ENCODE assay signal across 8 cellular contexts in genomic region chr7:520503-521161, GRCh38. TPM values are rescaled to one million over a fixed set of nuclear protein-coding genes. Genes with fewer than 3 reads are reported as not detected.
A peak's percentile ranks its signal among the peaks of the same experiment; 100 is the strongest.
DNase-seq lines count a peak whose midpoint lies in the region; ATAC-seq and TF ChIP-seq lines count a peak whose summit lies in the region.

No MANE protein-coding gene starts in this region.

- peak overlapping the region; percentile 24 for H3K4me3 Mint-ChIP-seq in activated CD8-positive, alpha-beta T cell treated with anti-CD3 and anti-CD28 coated beads for 36 hours
- H3K4me3 Mint-ChIP-seq in naive thymus-derived CD8-positive, alpha-beta T cell, result peak overlapping the region in 4 of 10 donors; percentile 22 to 69 (median 42)

- H3K27me3 ChIP-seq in GM06990 (replicated peaks; ENCODE audit: control insufficient read depth, insufficient read depth, low read length) (no peaks in the 10 kb centered on the region; the same call in 1 of the 2 replicates), foreskin keratinocyte (peaks cover 28% of the 10 kb centered on the region), gastrocnemius medialis (no peaks in the 10 kb centered on the region)

- H3K9me3 Mint-ChIP-seq in activated CD8-positive, alpha-beta T cell treated with anti-CD3 and anti-CD28 coated beads for 36 hours, result no peaks in the 10 kb centered on the region
- peaks cover 0 to 2% (median 0%) of the 10 kb centered on the region in 9 donors for H3K9me3 Mint-ChIP-seq in naive thymus-derived CD8-positive, alpha-beta T cell

- intact Hi-C loops in activated CD8-positive, alpha-beta T cell treated with anti-CD3 and anti-CD28 coated beads for 36 hours (cut with micrococcal nuclease), result no loop called here
- intact Hi-C loops in gastrocnemius medialis (cut with DNase I; ENCODE audit: low total_unique reads), result loop anchor here (2.0 to 5.0 kb wide), 2 partner anchors 72 to 212 kb away; no protein-coding TSS in a partner anchor

- no peak for TF ChIP-seq POLR2A in gastrocnemius medialis (IDR thresholded peaks at IDR 0.05)

- ATAC-seq in activated CD8-positive, alpha-beta T cell treated with anti-CD3 and anti-CD28 coated beads for 36 hours, result no peak
- ATAC-seq in foreskin keratinocyte, result no peak
- no peak for ATAC-seq in gastrocnemius medialis
- ATAC-seq in HG03342 (IDR thresholded peaks at IDR 0.05; ENCODE audit: unreplicated experiment), result no peak
- ATAC-seq in naive thymus-derived CD8-positive, alpha-beta T cell, result no peak
- ATAC-seq in GM21423 (IDR thresholded peaks at IDR 0.05; ENCODE audit: unreplicated experiment), result no peak
- ATAC-seq in HG03571 (IDR thresholded peaks at IDR 0.05; ENCODE audit: unreplicated experiment), result no peak

- H3K4me3 ChIP-seq in GM06990 (replicated peaks; ENCODE audit: low read depth, low read length), result peak overlapping the region; percentile 84
- H3K4me3 ChIP-seq in gastrocnemius medialis, result peak overlapping the region; percentile 54 to 73 (median 68)

- no peak for DNase-seq in GM06990 (ENCODE audit: extremely low read depth, insufficient read length)
- DNase-seq in activated CD8-positive, alpha-beta T cell treated with anti-CD3 and anti-CD28 coated beads for 36 hours, result peak; percentile 24
- DNase-seq in foreskin keratinocyte, result no peak
- no peak for DNase-seq in gastrocnemius medialis
- DNase-seq in naive thymus-derived CD8-positive, alpha-beta T cell, result no peak

- no peaks in the 10 kb centered on the region for H3K9me3 ChIP-seq in gastrocnemius medialis

- H3K36me3 Mint-ChIP-seq in activated CD8-positive, alpha-beta T cell treated with anti-CD3 and anti-CD28 coated beads for 36 hours (ENCODE audit: low read depth), result no peaks in the 10 kb centered on the region
- peaks cover 0 to 3% (median 0%) of the 10 kb centered on the region in 3 donors for H3K36me3 Mint-ChIP-seq in naive thymus-derived CD8-positive, alpha-beta T cell

- in situ Hi-C loops in gastrocnemius medialis (cut with MboI; ENCODE audit: low sequenced_read_pairs in 4 of 4), result no loop called here

- H3K36me3 ChIP-seq in GM06990 (ENCODE audit: control insufficient read depth, insufficient read depth, low read length), result no peaks in the 10 kb centered on the region
- no peaks in the 10 kb centered on the region for H3K36me3 ChIP-seq in gastrocnemius medialis

- H3K27ac Mint-ChIP-seq in activated CD8-positive, alpha-beta T cell treated with anti-CD3 and anti-CD28 coated beads for 36 hours, result no peak overlapping the region
- no peak overlapping the region for H3K27ac Mint-ChIP-seq in naive thymus-derived CD8-positive, alpha-beta T cell

- H3K4me1 Mint-ChIP-seq in activated CD8-positive, alpha-beta T cell treated with anti-CD3 and anti-CD28 coated beads for 36 hours (ENCODE audit: low read depth), result peaks cover 10% of the 10 kb centered on the region
- peaks cover 8 to 22% (median 18%) of the 10 kb centered on the region in 4 donors for H3K4me1 Mint-ChIP-seq in naive thymus-derived CD8-positive, alpha-beta T cell

- peaks cover under 1% of the 10 kb centered on the region for H3K4me1 ChIP-seq in foreskin keratinocyte
- H3K4me1 ChIP-seq in gastrocnemius medialis, result peaks cover 15 to 24% of the 10 kb centered on the region in 2 donors

- H3K27ac ChIP-seq in foreskin keratinocyte, result no peak overlapping the region
- H3K27ac ChIP-seq in gastrocnemius medialis, result peak overlapping the region; percentile 89 to 94 (median 92)

- POLR2A ChIA-PET in activated CD8-positive, alpha-beta T cell treated with anti-CD3 and anti-CD28 coated beads for 36 hours (lab: Charles Lee), result no interaction called here
- POLR2A ChIA-PET in naive thymus-derived CD8-positive, alpha-beta T cell (lab: Charles Lee), result no interaction called here

- H3K27me3 Mint-ChIP-seq in activated CD8-positive, alpha-beta T cell treated with anti-CD3 and anti-CD28 coated beads for 36 hours, result peaks cover 32% of the 10 kb centered on the region
- peaks cover 7 to 39% (median 17%) of the 10 kb centered on the region in 5 donors for H3K27me3 Mint-ChIP-seq in naive thymus-derived CD8-positive, alpha-beta T cell

- CTCF ChIA-PET in activated CD8-positive, alpha-beta T cell treated with anti-CD3 and anti-CD28 coated beads for 36 hours (lab: Charles Lee), result interaction anchor here (1.2 to 1.3 kb wide), 2 partner anchors 93 to 198 kb away, joined by 3 to 4 read pairs; no protein-coding TSS in a partner anchor

- TF ChIP-seq CTCF in GM06990 (IDR thresholded peaks at IDR 0.05; ENCODE audit: insufficient read depth, low read length, poor library complexity, severe bottlenecking) (peak; percentile 24), foreskin keratinocyte (conservative IDR thresholded peaks at IDR 0.05) (peak; percentile 26), gastrocnemius medialis (IDR thresholded peaks at IDR 0.05 in 4 of 5, conservative IDR thresholded peaks at IDR 0.05 in 1 of 5) (no peak)
- TF ChIP-seq CTCF in activated CD8-positive, alpha-beta T cell treated with anti-CD3 and anti-CD28 coated beads for 36 hours (IDR thresholded peaks at IDR 0.05), result no peak

RNA-seq across cellular contexts. Expression of gene PDGFA, which starts 1.0 kb away (rescaled TPM):
- 10 to 100 TPM; 16.7 to 18.8 TPM for total RNA-seq in activated CD8-positive, alpha-beta T cell treated with anti-CD3 and anti-CD28 coated beads for 36 hours
- total RNA-seq in foreskin keratinocyte (41.4 and 42.0 TPM in 2 replicates), gastrocnemius medialis (10 to 100 TPM; 10.8 to 31.7 (median 26.0) TPM)
- polyA plus RNA-seq in foreskin keratinocyte, result 21.1 and 22.2 TPM in 2 replicates
- under 1 TPM; 0.21 to 0.30 TPM for total RNA-seq in naive thymus-derived CD8-positive, alpha-beta T cell
- not detected for polyA plus RNA-seq in naive thymus-derived CD8-positive, alpha-beta T cell

Comparison
In these comparisons a context has a peak if more than half of its experiments do, and no peak if none do; other contexts are left out.
1. CTCF ChIP-seq: peak in GM06990 (single experiment) and foreskin keratinocyte (single experiment); none in activated CD8-positive, alpha-beta T cell treated with anti-CD3 and anti-CD28 coated beads for 36 hours (single experiment) and gastrocnemius medialis (0 of 5).
2. RNA of gene PDGFA, which starts 1.0 kb away (total RNA-seq): 41.4 to 42.0 TPM in foreskin keratinocyte, 10.8 to 31.7 TPM in gastrocnemius medialis and 16.7 to 18.8 TPM in activated CD8-positive, alpha-beta T cell treated with anti-CD3 and anti-CD28 coated beads for 36 hours; 0.21 to 0.30 TPM in naive thymus-derived CD8-positive, alpha-beta T cell; every median in the first group is over 4 times any median in the second.